Comparison of ENCODE assay signal across 14 cellular contexts in genomic region chr16:29321585-29321984, GRCh38.
"Had no signal": no experiment of that assay in that cellular context is flagged by ENCODE, and none has a peak within 500 bp of the region (broad histone marks: within the 10 kb centered on the region; RNA-seq: fewer than 3 reads in every experiment).

No MANE protein-coding gene starts in this region.

- ATAC-seq: activated CD4-positive, CD25-positive, alpha-beta regulatory T cell treated with anti-CD3 and anti-CD28 coated beads, Interleukin-2, amount 50 U/mL, for 24 hours; esophagus mucosa; left lung; natural killer cell had no signal

- H3K27me3 ChIP-seq: dorsolateral prefrontal cortex, left lung, stomach had no signal

- H3K9me3 ChIP-seq: left lung, stomach, thoracic aorta had no signal

- H3K27ac ChIP-seq: left lung, stomach, thoracic aorta had no signal

- H3K36me3 ChIP-seq: left lung, thoracic aorta had no signal

- H3K4me3 ChIP-seq: dorsolateral prefrontal cortex, left lung, stomach, thoracic aorta had no signal

- DNase-seq: activated CD4-positive, alpha-beta T cell treated with anti-CD3 and anti-CD28 coated beads, Interleukin-2, amount 50 U/mL, for 4 hours; activated effector memory CD4-positive, alpha-beta T cell treated with Interleukin-2 at 50 U/mL for 16 hours; activated naive CD4-positive, alpha-beta T cell treated with anti-CD3 and anti-CD28 coated beads, Interleukin-2, amount 50 U/mL, for 16 hours; dorsolateral prefrontal cortex; natural killer cell; stimulated activated CD4-positive, alpha-beta T cell treated with anti-CD3 and anti-CD28 coated beads, Interleukin-12 subunit alpha, Interleukin-12 subunit beta, amount 100 ng/mL, for 4 hours; stimulated activated CD4-positive, alpha-beta T cell treated with anti-CD3 and anti-CD28 coated beads, Interleukin-2, amount 100 ng/mL, for 24 hours; stomach; SW 1271; T-helper 9 cell had no signal
